In the genomic region with DNA sequence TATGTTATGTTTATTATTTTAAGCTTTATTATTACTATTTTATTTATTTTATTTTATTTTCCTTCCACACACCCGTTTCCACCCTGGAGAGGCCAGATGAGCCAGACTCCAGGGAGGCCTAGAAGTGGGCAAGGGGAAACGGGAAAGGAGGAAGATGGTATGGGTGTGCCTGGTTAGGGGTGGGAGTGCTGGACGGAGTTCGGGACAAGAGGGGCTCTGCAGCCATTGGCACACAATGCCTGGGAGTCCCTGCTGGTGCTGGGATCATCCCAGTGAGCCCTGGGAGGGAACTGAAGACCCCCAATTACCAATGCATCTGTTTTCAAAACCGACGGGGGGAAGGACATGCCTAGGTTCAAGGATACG, we compare ENCODE assay signal across 8 cellular contexts. TPM values are rescaled to one million over a fixed set of nuclear protein-coding genes. Genes with fewer than 3 reads are reported as not detected.
A peak's percentile ranks its signal among the peaks of the same experiment; 100 is the strongest.
DNase-seq lines count a peak whose midpoint lies in the region; ATAC-seq, FAIRE-seq and TF ChIP-seq lines count a peak whose summit lies in the region.

No MANE protein-coding gene starts in this region.

- in situ Hi-C loops in HepG2 (cut with HindIII; ENCODE audit: extremely low pct_ligation_motif_present, low pct_unique_long_range_greater_than_20kb), result no loop called here

- 46 to 55% (median 51%) methylated on average over 7 of the region's 7 CpGs for WGBS in adrenal gland, 4 donors
- WGBS in HepG2 (ENCODE audit: low lambda C conversion rate), result 63% methylated on average over 7 of the region's 7 CpGs

- POLR2A ChIA-PET in HepG2 (lab: Yijun Ruan, JAX), result interaction anchor here (1.0 kb wide), 1 partner anchor 82 kb away, joined by 3 read pairs; the partner anchor contains the start of gene TMPRSS2

- H3K27me3 ChIP-seq in adrenal gland (no peaks in the 10 kb centered on the region), HepG2 (ENCODE audit: control insufficient read depth in 1 of 2, insufficient read depth in 2 of 2, low read length in 2 of 2) (no peaks in the 10 kb centered on the region; a peak in 1 of 5 replicates), thoracic aorta (replicated peaks; ENCODE audit: insufficient read depth) (no peaks in the 10 kb centered on the region)

- no peak for TF ChIP-seq POLR2A in adrenal gland (IDR thresholded peaks at IDR 0.05)
- no peak for TF ChIP-seq POLR2A in HepG2 (IDR thresholded peaks at IDR 0.05; ENCODE audit: insufficient read depth in 1 of 2, low read depth in 2 of 2, low read length in 2 of 2)

- no peaks in the 10 kb centered on the region for H4K20me1 ChIP-seq in HepG2 (ENCODE audit: insufficient read depth, low read length)

- CTCF ChIA-PET in HepG2 (lab: Yijun Ruan, JAX; ENCODE audit: low intra/inter-chr PET ratio, low total read pairs), result no interaction called here

- peak overlapping the region in 2 of 5 donors; percentile 4 to 60 for H3K27ac ChIP-seq in adrenal gland
- H3K27ac ChIP-seq in HepG2 (ENCODE audit: extremely low read length, insufficient read depth, low read length), result no peak overlapping the region
- peak overlapping the region; percentile 23 to 67 for H3K27ac ChIP-seq in thoracic aorta

- H3K27me3 Mint-ChIP-seq in activated CD4-positive, alpha-beta T cell treated with anti-CD3 and anti-CD28 coated beads, Interleukin-2, amount 10 ng/mL, durations not matched to agents 24 days and 14 days, result no peaks in the 10 kb centered on the region

- H3K36me3 Mint-ChIP-seq in activated CD4-positive, alpha-beta T cell treated with anti-CD3 and anti-CD28 coated beads, Interleukin-2, amount 10 ng/mL, durations not matched to agents 24 days and 14 days (ENCODE audit: low read depth), result peaks cover 36% of the 10 kb centered on the region

- peak overlapping the region; percentile 97 for H3K4me3 Mint-ChIP-seq in activated CD4-positive, alpha-beta T cell treated with anti-CD3 and anti-CD28 coated beads, Interleukin-2, amount 10 ng/mL, durations not matched to agents 24 days and 14 days

- H3K4me3 ChIP-seq in adrenal gland, result peak overlapping the region in 3 of 4 donors; percentile 59 to 91 (median 74)
- H3K4me3 ChIP-seq in HepG2 (replicated peaks in 1 of 3; ENCODE audit: insufficient read depth in 1 of 3, low read depth in 2 of 3, low read length in 3 of 3), result peak overlapping the region; percentile 47 to 64 (median 51); a peak in 5 of 6 replicates
- peak overlapping the region; percentile 83 for H3K4me3 ChIP-seq in thoracic aorta

- H3K4me1 ChIP-seq in adrenal gland (replicated peaks in 1 of 2) (peaks cover 6 to 11% of the 10 kb centered on the region in 2 donors), HepG2 (ENCODE audit: insufficient read depth, low read length) (peaks cover 12% of the 10 kb centered on the region), thoracic aorta (ENCODE audit: control insufficient read depth in 1 of 2, low read depth in 2 of 2) (peaks cover 9 to 32% of the 10 kb centered on the region in 2 donors)

- no peaks in the 10 kb centered on the region for H3K9me3 Mint-ChIP-seq in activated CD4-positive, alpha-beta T cell treated with anti-CD3 and anti-CD28 coated beads, Interleukin-2, amount 10 ng/mL, durations not matched to agents 24 days and 14 days

- H3K27ac Mint-ChIP-seq in activated CD4-positive, alpha-beta T cell treated with anti-CD3 and anti-CD28 coated beads, Interleukin-2, amount 10 ng/mL, durations not matched to agents 24 days and 14 days, result peak overlapping the region; percentile 98

- TF ChIP-seq CTCF in adrenal gland (IDR thresholded peaks at IDR 0.05) (no peak), HepG2 (CRISPR knock-in tag; IDR thresholded peaks at IDR 0.05) (no peak), thoracic aorta (IDR thresholded peaks at IDR 0.05) (no peak)

- H3K79me2 ChIP-seq in HepG2 (ENCODE audit: insufficient read depth, low read length), result no peaks in the 10 kb centered on the region

- H3K9ac ChIP-seq in HepG2 (ENCODE audit: insufficient read depth, low read depth, low read length), result peak overlapping the region; percentile 46

- ATAC-seq in HepG2 (no peak), thoracic aorta (ENCODE audit: insufficient number of reproducible peaks, low FRiP score, low read depth) (no peak), HG03159 (IDR thresholded peaks at IDR 0.05; ENCODE audit: unreplicated experiment) (no peak)

- TF ChIP-seq EP300 in HepG2 (IDR thresholded peaks at IDR 0.05; ENCODE audit: low read depth in 2 of 2, low read length in 2 of 2), result no peak
- TF ChIP-seq EP300 in HepG2 (CRISPR knock-in tag; IDR thresholded peaks at IDR 0.05; ENCODE audit: borderline replicate concordance), result no peak

- H3K36me3 ChIP-seq in adrenal gland (replicated peaks in 1 of 2) (no peaks in the 10 kb centered on the region), HepG2 (replicated peaks in 1 of 2; ENCODE audit: control insufficient read depth in 1 of 2, insufficient read depth in 2 of 2, low read length in 2 of 2) (no peaks in the 10 kb centered on the region), thoracic aorta (no peaks in the 10 kb centered on the region)

- H3K4me1 Mint-ChIP-seq in activated CD4-positive, alpha-beta T cell treated with anti-CD3 and anti-CD28 coated beads, Interleukin-2, amount 10 ng/mL, durations not matched to agents 24 days and 14 days, result peaks cover 80% of the 10 kb centered on the region

- peak overlapping the region; percentile 70 for H3K4me2 ChIP-seq in HepG2 (ENCODE audit: low read depth, low read length)

- DNase-seq in activated CD4-positive, alpha-beta T cell treated with anti-CD3 and anti-CD28 coated beads, Interleukin-2, amount 10 ng/mL, durations not matched to agents 24 days and 14 days, result no peak
- DNase-seq in activated CD4-positive, alpha-beta T cell treated with anti-CD3 and anti-CD28 coated beads, Interleukin-2, amount 50 U/mL, for 1 hour, result no peak
- DNase-seq in adrenal gland (no peak), HepG2 (ENCODE audit: low spot score) (no peak), thoracic aorta (ENCODE audit: low spot score) (no peak), pons (ENCODE audit: low spot score) (no peak), hepatic stellate cell (ENCODE audit: low spot score) (no peak)

- BruUV-seq in HepG2 (replicated peaks; lab: Mats Ljungman, UMichigan), result no TSS peak

- no peak overlapping the region for H2AFZ ChIP-seq in HepG2 (ENCODE audit: low read length)

- H3K9me3 ChIP-seq in adrenal gland (replicated peaks in 1 of 3) (no peaks in the 10 kb centered on the region), HepG2 (ENCODE audit: low read length) (no peaks in the 10 kb centered on the region), thoracic aorta (no peaks in the 10 kb centered on the region)

- TF ChIP-seq RAD21 in HepG2 (CRISPR knock-in tag; IDR thresholded peaks at IDR 0.05), result no peak

- FAIRE-seq in HepG2 (lab: Jason Lieb, UNC), result no peak

- intact Hi-C loops in activated CD4-positive, alpha-beta T cell treated with anti-CD3 and anti-CD28 coated beads, Interleukin-2, amount 10 ng/mL, durations not matched to agents 24 days and 14 days (cut with micrococcal nuclease), result loop anchor here (5.0 to 10.0 kb wide), 2 partner anchors 577 to 809 kb away; no protein-coding TSS in a partner anchor
- intact Hi-C loops in adrenal gland (cut with DNase I) (no loop called here), HepG2 (cut with micrococcal nuclease; ENCODE audit: unreplicated experiment) (no loop called here)

TF ChIP-seq in HepG2, 621 proteins besides CTCF, POLR2A, EP300 and RAD21 (continues in another document):
- TF ChIP-seq ZNF550 (CRISPR knock-in tag; IDR thresholded peaks at IDR 0.05; ENCODE audit: borderline replicate concordance), result no peak
- no peak for TF ChIP-seq TP53 (CRISPR knock-in tag; conservative IDR thresholded peaks at IDR 0.05)
- TF ChIP-seq ISL2 (CRISPR knock-in tag; IDR thresholded peaks at IDR 0.05), result no peak

RNA-seq across cellular contexts. Expression of gene MX1, which starts 0.5 kb away (rescaled TPM):
- total RNA-seq in activated CD4-positive, alpha-beta T cell treated with anti-CD3 and anti-CD28 coated beads, Interleukin-2, amount 10 ng/mL, durations not matched to agents 24 days and 14 days, result 88.8 and 90.5 TPM in 2 replicates
- 10 to 100 TPM; 17.6 to 44.4 (median 26.4) TPM for total RNA-seq in adrenal gland
- 10 to 100 TPM; 20.6 to 42.0 (median 39.6) TPM for polyA plus RNA-seq in adrenal gland
- total RNA-seq in HepG2 (2016; rRNA removed; fragmentation: Illumina TruSeq; extraction: Trizol), result 5.8 and 6.5 TPM in 2 replicates
- 0.91 and 1.5 TPM in 2 replicates for total RNA-seq in HepG2 (2016; cell fraction: cytosol; rRNA removed; fragmentation: Illumina TruSeq; extraction: Trizol; ENCODE audit: low read depth)
- 4.7 and 6.3 TPM in 2 replicates for total RNA-seq in HepG2 (2016; cell fraction: insoluble cytoplasmic fraction; rRNA removed; fragmentation: Illumina TruSeq; extraction: Trizol)
- total RNA-seq in HepG2 (2016; cell fraction: membrane; rRNA removed; fragmentation: Illumina TruSeq; extraction: Trizol), result 2.0 and 2.5 TPM in 2 replicates
- 5.1 and 6.0 TPM in 2 replicates for total RNA-seq in HepG2 (2016; cell fraction: nucleus; rRNA removed; fragmentation: Illumina TruSeq; extraction: Trizol)
- 2.6 and 4.1 TPM in 2 replicates for polyA plus RNA-seq in HepG2 (2011; rRNA removed)
- 1.9 and 3.3 TPM in 2 replicates for polyA plus RNA-seq in HepG2 (2011; cell fraction: cytosol; rRNA removed)
- polyA plus RNA-seq in HepG2 (2011; cell fraction: nucleus; rRNA removed), result 10.6 and 13.3 TPM in 2 replicates
- polyA plus RNA-seq in HepG2 (2012), result 3.1 and 3.2 TPM in 2 replicates
- polyA plus RNA-seq in HepG2 (2016; cell fraction: cytosol; fragmentation: Illumina TruSeq; extraction: Trizol; ENCODE audit: low read depth), result 0.67 and 0.69 TPM in 2 replicates
- polyA plus RNA-seq in HepG2 (2016; cell fraction: insoluble cytoplasmic fraction; fragmentation: Illumina TruSeq; extraction: Trizol; ENCODE audit: low read depth), result 4.3 and 4.6 TPM in 2 replicates
- 1.1 and 1.5 TPM in 2 replicates for polyA plus RNA-seq in HepG2 (2016; cell fraction: membrane; fragmentation: Illumina TruSeq; extraction: Trizol; ENCODE audit: low read depth)
- polyA plus RNA-seq in HepG2 (2016; cell fraction: nucleus; fragmentation: Illumina TruSeq; extraction: Trizol; ENCODE audit: insufficient read depth, low read depth), result 6.6 and 7.4 TPM in 2 replicates
- polyA minus RNA-seq in HepG2 (2011; rRNA and poly(A)+ RNA removed; ENCODE audit: low replicate concordance), result 6.7 and 7.0 TPM in 2 replicates
- polyA minus RNA-seq in HepG2 (2011; cell fraction: cytosol; rRNA and poly(A)+ RNA removed), result 2.9 and 4.3 TPM in 2 replicates
- 8.6 and 13.1 TPM in 2 replicates for polyA minus RNA-seq in HepG2 (2011; cell fraction: nucleus; rRNA and poly(A)+ RNA removed)
- total RNA-seq in thoracic aorta, result 10 to 100 TPM; 60.0 to 79.9 TPM
